In the genomic region with DNA sequence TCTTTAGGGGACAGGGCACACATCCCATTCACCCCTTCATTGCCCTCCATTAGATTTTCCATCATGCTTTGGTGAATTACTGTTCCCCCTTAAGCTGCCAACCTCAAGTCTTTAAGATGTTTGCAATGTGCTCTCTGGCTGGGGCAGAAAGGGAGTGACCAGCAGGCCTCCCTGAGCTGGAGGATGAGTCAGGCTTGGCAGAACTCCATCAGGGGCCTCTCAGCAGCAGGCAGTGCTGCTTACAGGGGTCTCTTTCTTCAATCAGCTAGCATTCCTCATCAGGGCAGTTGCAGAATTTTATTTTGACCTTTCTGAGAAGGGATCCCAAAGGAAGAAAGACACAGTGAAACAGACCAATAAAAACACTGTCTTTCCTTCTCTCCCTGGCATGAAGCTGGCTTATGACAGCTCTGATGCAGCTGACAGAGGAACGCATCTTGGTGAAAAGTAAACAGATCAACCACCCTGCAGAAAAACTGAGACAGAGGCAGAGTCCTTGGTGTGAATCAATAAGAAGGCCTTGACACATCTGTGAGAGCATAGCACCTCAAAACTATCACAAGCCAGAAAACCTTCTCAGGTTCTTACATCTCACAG, we compare ENCODE assay signal across 15 cellular contexts.
A peak's percentile ranks its signal among the peaks of the same experiment; 100 is the strongest.
DNase-seq lines count a peak whose midpoint lies in the region; ATAC-seq and TF ChIP-seq lines count a peak whose summit lies in the region.
"Had no signal": no experiment of that assay in that cellular context is flagged by ENCODE, and none has a peak within 500 bp of the region (broad histone marks: within the 10 kb centered on the region; RNA-seq: fewer than 3 reads in every experiment).

No MANE protein-coding gene starts in this region.

- H3K27ac ChIP-seq in mammary epithelial cell (ENCODE audit: insufficient read depth, low read depth, low read length) (no peak overlapping the region), mesenchymal stem cell (ENCODE audit: low read length, poor library complexity, severe bottlenecking) (peak overlapping the region; percentile 18)
- H3K27ac ChIP-seq: Peyer's patch had no signal

- intact Hi-C loops in mammary epithelial cell (cut with micrococcal nuclease): no loop called here

- H3K79me1 ChIP-seq in mesenchymal stem cell (replicated peaks; ENCODE audit: low read length, poor library complexity, severe bottlenecking): no peaks in the 10 kb centered on the region

- no peak overlapping the region for H4K91ac ChIP-seq in mesenchymal stem cell (ENCODE audit: low read length)

- H3K4me1 Mint-ChIP-seq in activated CD4-positive, alpha-beta T cell treated with anti-CD3 and anti-CD28 coated beads, Interleukin-2, amount 10 ng/mL, durations not matched to agents 7 days and 5 days: no peaks in the 10 kb centered on the region
- H3K4me1 Mint-ChIP-seq: CD4-positive, CD25-positive, alpha-beta regulatory T cell had no signal

- H2AK5ac ChIP-seq in mesenchymal stem cell (ENCODE audit: low read length, severe bottlenecking): no peak overlapping the region

- no TSS peak for BruUV-seq in mammary epithelial cell (replicated peaks; lab: Mats Ljungman, UMichigan)

- H3K4me2 ChIP-seq in mammary epithelial cell (ENCODE audit: insufficient read depth, low read depth, low read length): no peak overlapping the region
- no peak overlapping the region for H3K4me2 ChIP-seq in mesenchymal stem cell (ENCODE audit: low read length, poor library complexity, severe bottlenecking)

- CTCF ChIA-PET in mammary epithelial cell (lab: Charles Lee; ENCODE audit: low non-redundant PET): no interaction called here
- CTCF ChIA-PET in activated CD4-positive, alpha-beta T cell treated with anti-CD3 and anti-CD28 coated beads, Interleukin-2, amount 10 ng/mL, durations not matched to agents 7 days and 5 days (lab: Charles Lee): no interaction called here

- no peak overlapping the region for H3K4me3 ChIP-seq in mammary epithelial cell (replicated peaks in 1 of 3; ENCODE audit: insufficient read depth in 1 of 3, low read depth in 2 of 3, low read length in 3 of 3)
- no peak overlapping the region for H3K4me3 ChIP-seq in mesenchymal stem cell (ENCODE audit: insufficient read depth in 1 of 2, low read depth in 1 of 2, low read length in 2 of 2)
- H3K4me3 ChIP-seq: Peyer's patch had no signal

- in situ Hi-C loops in mammary epithelial cell (cut with MboI; ENCODE audit: low sequenced_read_pairs in 2 of 2): no loop called here

- H3K36me3 ChIP-seq in mammary epithelial cell (ENCODE audit: insufficient read depth, low read length) (no peaks in the 10 kb centered on the region), mesenchymal stem cell (ENCODE audit: control insufficient read depth in 1 of 2, insufficient read depth in 2 of 2, low read depth in 1 of 2, low read length in 2 of 2) (no peaks in the 10 kb centered on the region)
- H3K36me3 ChIP-seq: Peyer's patch had no signal

- no peak overlapping the region for H2AFZ ChIP-seq in mammary epithelial cell (ENCODE audit: low read depth, low read length)
- no peak overlapping the region for H2AFZ ChIP-seq in mesenchymal stem cell (ENCODE audit: low read depth, low read length)

- no peaks in the 10 kb centered on the region for H3K27me3 ChIP-seq in mammary epithelial cell (ENCODE audit: insufficient read depth, low read length)
- H3K27me3 ChIP-seq in mesenchymal stem cell (ENCODE audit: control insufficient read depth in 1 of 2, insufficient read depth in 1 of 2, low read length in 2 of 2): no peaks in the 10 kb centered on the region
- H3K27me3 ChIP-seq: Peyer's patch had no signal

- H3K9me3 ChIP-seq in mammary epithelial cell (replicated peaks; ENCODE audit: insufficient read depth, low read length) (no peaks in the 10 kb centered on the region), mesenchymal stem cell (ENCODE audit: control insufficient read depth, low read length) (no peaks in the 10 kb centered on the region)
- H3K9me3 ChIP-seq: Peyer's patch had no signal

- H3K79me2 ChIP-seq in mammary epithelial cell (ENCODE audit: insufficient read depth, low read length): no peaks in the 10 kb centered on the region

- TF ChIP-seq CTCF in mammary epithelial cell (conservative IDR thresholded peaks at IDR 0.05 in 1 of 2, IDR thresholded peaks at IDR 0.05 in 1 of 2; ENCODE audit: extremely low read depth in 1 of 2, insufficient read depth in 1 of 2, low read depth in 1 of 2, low read length in 2 of 2): no peak

- H3K4me3 Mint-ChIP-seq in activated CD4-positive, alpha-beta T cell treated with anti-CD3 and anti-CD28 coated beads, Interleukin-2, amount 10 ng/mL, durations not matched to agents 7 days and 5 days: no peak overlapping the region
- H3K4me3 Mint-ChIP-seq: CD4-positive, CD25-positive, alpha-beta regulatory T cell; natural killer cell treated with Interleukin-12 subunit alpha and Interleukin-12 subunit beta and Interleukin-15 and Interleukin-18, amount 100 ng/mL, for 72 hours had no signal

- H2BK15ac ChIP-seq in mesenchymal stem cell (ENCODE audit: low read depth, poor library complexity, severe bottlenecking): no peak overlapping the region

- H3K36me3 Mint-ChIP-seq in activated CD4-positive, alpha-beta T cell treated with anti-CD3 and anti-CD28 coated beads, Interleukin-2, amount 10 ng/mL, durations not matched to agents 7 days and 5 days (ENCODE audit: low read depth): no peaks in the 10 kb centered on the region
- H3K36me3 Mint-ChIP-seq: CD4-positive, CD25-positive, alpha-beta regulatory T cell; natural killer cell treated with Interleukin-12 subunit alpha and Interleukin-12 subunit beta and Interleukin-15 and Interleukin-18, amount 100 ng/mL, for 72 hours had no signal

- H2BK12ac ChIP-seq in mesenchymal stem cell (ENCODE audit: low read length in 2 of 2): no peak overlapping the region

- no peak overlapping the region for H3K4ac ChIP-seq in mesenchymal stem cell (ENCODE audit: low read depth in 1 of 2, low read length in 2 of 2)

- H3K4me1 ChIP-seq in mammary epithelial cell (ENCODE audit: insufficient read depth, low read length) (no peaks in the 10 kb centered on the region), mesenchymal stem cell (ENCODE audit: control insufficient read depth, insufficient read depth, low read depth, low read length) (no peaks in the 10 kb centered on the region)
- H3K4me1 ChIP-seq: Peyer's patch had no signal

- no peaks in the 10 kb centered on the region for H3K9me3 Mint-ChIP-seq in activated CD4-positive, alpha-beta T cell treated with anti-CD3 and anti-CD28 coated beads, Interleukin-2, amount 10 ng/mL, durations not matched to agents 7 days and 5 days
- H3K9me3 Mint-ChIP-seq: natural killer cell treated with Interleukin-12 subunit alpha and Interleukin-12 subunit beta and Interleukin-15 and Interleukin-18, amount 100 ng/mL, for 72 hours had no signal

- dilution Hi-C loops in mammary epithelial cell (cut with HindIII; ENCODE audit: low sequenced_read_pairs): no loop called here

- H3K23ac ChIP-seq in mesenchymal stem cell (ENCODE audit: low read length in 2 of 2): no peak overlapping the region

- H3K9ac ChIP-seq in mammary epithelial cell (ENCODE audit: insufficient read depth, low read length): no peak overlapping the region
- peak overlapping the region; percentile 8 for H3K9ac ChIP-seq in mesenchymal stem cell (ENCODE audit: low read length)

- no peak overlapping the region for H2BK120ac ChIP-seq in mesenchymal stem cell (ENCODE audit: low read depth, low read length)

- no peak overlapping the region for H3K18ac ChIP-seq in mesenchymal stem cell (ENCODE audit: low read depth in 1 of 2, low read length in 2 of 2)

- peaks cover 14% of the 10 kb centered on the region for H3K27me3 Mint-ChIP-seq in activated CD4-positive, alpha-beta T cell treated with anti-CD3 and anti-CD28 coated beads, Interleukin-2, amount 10 ng/mL, durations not matched to agents 7 days and 5 days

- H2BK5ac ChIP-seq in mesenchymal stem cell (ENCODE audit: low read depth, low read length, poor library complexity, severe bottlenecking): no peak overlapping the region

- no peaks in the 10 kb centered on the region for H4K20me1 ChIP-seq in mammary epithelial cell (ENCODE audit: insufficient read depth, low read length)

- DNase-seq in AG08396 (ENCODE audit: low spot score) (peak; percentile 7), HK-2 (ENCODE audit: unreplicated experiment) (peak; percentile 44), mammary epithelial cell (peak; percentile 13), mesenchymal stem cell (peak; percentile 24), DMS114 treated with DMSO at 0.1 percent for 48 hours (lab: John Stamatoyannopoulos, UW; ENCODE audit: unreplicated experiment) (no peak), activated gamma-delta T cell treated with Interleukin-2 at 50 U/mL for 16 hours (no peak)
- DNase-seq in activated CD4-positive, alpha-beta T cell treated with anti-CD3 and anti-CD28 coated beads, Interleukin-2, amount 10 ng/mL, durations not matched to agents 7 days and 5 days: no peak
- DNase-seq: activated T-cell treated with anti-CD3 and anti-CD28 coated beads, Interleukin-2, amount 50 U/mL, for 1 hour; caudate nucleus; CD4-positive, CD25-positive, alpha-beta regulatory T cell; kidney; Peyer's patch had no signal

- ATAC-seq in GM18909 (IDR thresholded peaks at IDR 0.05; ENCODE audit: poor library complexity, unreplicated experiment): no peak
- ATAC-seq: esophagus mucosa; natural killer cell treated with Interleukin-12 subunit alpha and Interleukin-12 subunit beta and Interleukin-15 and Interleukin-18, amount 100 ng/mL, for 72 hours had no signal

- H3K27ac Mint-ChIP-seq in activated CD4-positive, alpha-beta T cell treated with anti-CD3 and anti-CD28 coated beads, Interleukin-2, amount 10 ng/mL, durations not matched to agents 7 days and 5 days: no peak overlapping the region
- H3K27ac Mint-ChIP-seq: CD4-positive, CD25-positive, alpha-beta regulatory T cell; natural killer cell treated with Interleukin-12 subunit alpha and Interleukin-12 subunit beta and Interleukin-15 and Interleukin-18, amount 100 ng/mL, for 72 hours had no signal

- no peak overlapping the region for H3K14ac ChIP-seq in mesenchymal stem cell (ENCODE audit: low read length in 2 of 2)

- WGBS in mammary epithelial cell (ENCODE audit: low coverage, missing lambda C conversion rate): 92% methylated on average over 1 of the region's 1 CpG
- WGBS in mesenchymal stem cell: 33% methylated on average over 1 of the region's 1 CpG

- H4K8ac ChIP-seq in mesenchymal stem cell (ENCODE audit: low read length): no peak overlapping the region

- POLR2A ChIA-PET in activated CD4-positive, alpha-beta T cell treated with anti-CD3 and anti-CD28 coated beads, Interleukin-2, amount 10 ng/mL, durations not matched to agents 7 days and 5 days (lab: Charles Lee): no interaction called here

Comparison
In these comparisons a context has a peak if more than half of its experiments do, and no peak if none do; other contexts are left out.
1. DNase-seq: peak in AG08396 (single experiment), HK-2 (single experiment), mammary epithelial cell (single experiment) and mesenchymal stem cell (single experiment); none in DMS114 treated with DMSO at 0.1 percent for 48 hours (single experiment), activated gamma-delta T cell treated with Interleukin-2 at 50 U/mL for 16 hours (single experiment) and activated CD4-positive, alpha-beta T cell treated with anti-CD3 and anti-CD28 coated beads, Interleukin-2, amount 10 ng/mL, durations not matched to agents 7 days and 5 days (single experiment).